ENCODE assay signal across 2 cellular contexts in the genomic region with DNA sequence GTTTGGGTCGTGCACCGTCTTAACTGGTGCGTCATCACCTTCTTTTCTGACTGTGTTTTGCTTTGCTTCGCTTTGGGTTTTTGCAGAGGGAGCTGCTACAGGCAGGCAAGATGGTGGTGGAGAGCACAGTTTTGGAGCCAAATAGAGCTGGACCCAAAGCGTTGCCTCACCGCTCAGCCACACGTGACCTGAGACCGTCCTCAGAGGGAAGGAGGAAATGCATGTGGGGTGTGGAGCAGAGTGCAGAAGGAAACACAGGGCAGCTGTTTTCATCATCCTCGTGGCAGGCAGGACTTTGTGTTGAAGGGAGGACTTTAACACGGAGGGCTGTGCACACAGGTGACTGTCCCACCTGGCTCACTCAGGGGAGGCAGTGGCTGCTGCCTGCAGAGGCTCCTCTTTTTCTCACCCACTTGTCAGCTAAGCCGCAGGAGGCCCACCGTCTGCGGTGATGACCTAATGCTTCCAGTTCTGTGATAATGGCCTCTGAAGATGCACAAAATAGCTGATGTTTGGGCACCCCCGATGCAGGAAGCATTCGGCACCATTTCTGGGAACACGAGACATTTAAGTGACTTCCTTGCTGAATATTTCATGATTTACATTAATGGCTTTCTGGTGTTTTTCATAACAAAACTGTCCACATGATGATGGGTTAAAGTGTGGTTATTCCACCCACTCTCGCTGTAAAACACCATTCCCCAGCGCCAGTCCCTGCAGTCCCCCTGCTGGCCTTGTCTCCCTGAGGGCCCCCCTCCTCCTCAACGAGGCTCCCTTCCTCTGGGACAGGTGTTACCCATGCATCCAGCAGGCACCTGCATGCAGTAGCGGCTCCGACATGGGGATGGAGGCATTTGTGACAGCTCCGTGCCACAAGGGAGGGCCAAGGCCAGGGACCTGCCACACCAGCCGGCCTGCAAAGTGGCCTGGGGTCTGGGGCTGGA.
TF ChIP-seq lines count a peak whose summit lies in the region.

No MANE protein-coding gene starts in this region.

TF ChIP-seq in K562, 482 proteins besides CTCF, POLR2A, EP300 and RAD21 (continued from another document):
- TF ChIP-seq, protein P1, sequence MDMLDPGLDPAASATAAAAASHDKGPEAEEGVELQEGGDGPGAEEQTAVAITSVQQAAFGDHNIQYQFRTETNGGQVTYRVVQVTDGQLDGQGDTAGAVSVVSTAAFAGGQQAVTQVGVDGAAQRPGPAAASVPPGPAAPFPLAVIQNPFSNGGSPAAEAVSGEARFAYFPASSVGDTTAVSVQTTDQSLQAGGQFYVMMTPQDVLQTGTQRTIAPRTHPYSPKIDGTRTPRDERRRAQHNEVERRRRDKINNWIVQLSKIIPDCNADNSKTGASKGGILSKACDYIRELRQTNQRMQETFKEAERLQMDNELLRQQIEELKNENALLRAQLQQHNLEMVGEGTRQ (CRISPR knock-in tag; IDR thresholded peaks at IDR 0.05), result peak; percentile 70
- peak; percentile 32; the same call in 1 of the 2 replicates for TF ChIP-seq RAD51 (IDR thresholded peaks at IDR 0.05; ENCODE audit: borderline replicate concordance, low read depth)
- TF ChIP-seq, protein P2, sequence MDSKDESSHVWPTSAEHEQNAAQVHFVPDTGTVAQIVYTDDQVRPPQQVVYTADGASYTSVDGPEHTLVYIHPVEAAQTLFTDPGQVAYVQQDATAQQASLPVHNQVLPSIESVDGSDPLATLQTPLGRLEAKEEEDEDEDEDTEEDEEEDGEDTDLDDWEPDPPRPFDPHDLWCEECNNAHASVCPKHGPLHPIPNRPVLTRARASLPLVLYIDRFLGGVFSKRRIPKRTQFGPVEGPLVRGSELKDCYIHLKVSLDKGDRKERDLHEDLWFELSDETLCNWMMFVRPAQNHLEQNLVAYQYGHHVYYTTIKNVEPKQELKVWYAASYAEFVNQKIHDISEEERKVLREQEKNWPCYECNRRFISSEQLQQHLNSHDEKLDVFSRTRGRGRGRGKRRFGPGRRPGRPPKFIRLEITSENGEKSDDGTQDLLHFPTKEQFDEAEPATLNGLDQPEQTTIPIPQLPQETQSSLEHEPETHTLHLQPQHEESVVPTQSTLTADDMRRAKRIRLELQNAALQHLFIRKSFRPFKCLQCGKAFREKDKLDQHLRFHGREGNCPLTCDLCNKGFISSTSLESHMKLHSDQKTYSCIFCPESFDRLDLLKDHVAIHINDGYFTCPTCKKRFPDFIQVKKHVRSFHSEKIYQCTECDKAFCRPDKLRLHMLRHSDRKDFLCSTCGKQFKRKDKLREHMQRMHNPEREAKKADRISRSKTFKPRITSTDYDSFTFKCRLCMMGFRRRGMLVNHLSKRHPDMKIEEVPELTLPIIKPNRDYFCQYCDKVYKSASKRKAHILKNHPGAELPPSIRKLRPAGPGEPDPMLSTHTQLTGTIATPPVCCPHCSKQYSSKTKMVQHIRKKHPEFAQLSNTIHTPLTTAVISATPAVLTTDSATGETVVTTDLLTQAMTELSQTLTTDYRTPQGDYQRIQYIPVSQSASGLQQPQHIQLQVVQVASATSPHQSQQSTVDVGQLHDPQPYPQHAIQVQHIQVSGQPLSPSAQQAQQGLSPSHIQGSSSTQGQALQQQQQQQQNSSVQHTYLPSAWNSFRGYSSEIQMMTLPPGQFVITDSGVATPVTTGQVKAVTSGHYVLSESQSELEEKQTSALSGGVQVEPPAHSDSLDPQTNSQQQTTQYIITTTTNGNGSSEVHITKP (IDR thresholded peaks at IDR 0.05; ENCODE audit: partially characterized antibody), result no peak
- TF ChIP-seq, protein P3, sequence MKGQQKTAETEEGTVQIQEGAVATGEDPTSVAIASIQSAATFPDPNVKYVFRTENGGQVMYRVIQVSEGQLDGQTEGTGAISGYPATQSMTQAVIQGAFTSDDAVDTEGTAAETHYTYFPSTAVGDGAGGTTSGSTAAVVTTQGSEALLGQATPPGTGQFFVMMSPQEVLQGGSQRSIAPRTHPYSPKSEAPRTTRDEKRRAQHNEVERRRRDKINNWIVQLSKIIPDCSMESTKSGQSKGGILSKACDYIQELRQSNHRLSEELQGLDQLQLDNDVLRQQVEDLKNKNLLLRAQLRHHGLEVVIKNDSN (CRISPR knock-in tag; IDR thresholded peaks at IDR 0.05), result peak; percentile 82

TF ChIP-seq in neural cell, 6 proteins besides CTCF, POLR2A, EP300 and RAD21:
- TF ChIP-seq, protein P4, sequence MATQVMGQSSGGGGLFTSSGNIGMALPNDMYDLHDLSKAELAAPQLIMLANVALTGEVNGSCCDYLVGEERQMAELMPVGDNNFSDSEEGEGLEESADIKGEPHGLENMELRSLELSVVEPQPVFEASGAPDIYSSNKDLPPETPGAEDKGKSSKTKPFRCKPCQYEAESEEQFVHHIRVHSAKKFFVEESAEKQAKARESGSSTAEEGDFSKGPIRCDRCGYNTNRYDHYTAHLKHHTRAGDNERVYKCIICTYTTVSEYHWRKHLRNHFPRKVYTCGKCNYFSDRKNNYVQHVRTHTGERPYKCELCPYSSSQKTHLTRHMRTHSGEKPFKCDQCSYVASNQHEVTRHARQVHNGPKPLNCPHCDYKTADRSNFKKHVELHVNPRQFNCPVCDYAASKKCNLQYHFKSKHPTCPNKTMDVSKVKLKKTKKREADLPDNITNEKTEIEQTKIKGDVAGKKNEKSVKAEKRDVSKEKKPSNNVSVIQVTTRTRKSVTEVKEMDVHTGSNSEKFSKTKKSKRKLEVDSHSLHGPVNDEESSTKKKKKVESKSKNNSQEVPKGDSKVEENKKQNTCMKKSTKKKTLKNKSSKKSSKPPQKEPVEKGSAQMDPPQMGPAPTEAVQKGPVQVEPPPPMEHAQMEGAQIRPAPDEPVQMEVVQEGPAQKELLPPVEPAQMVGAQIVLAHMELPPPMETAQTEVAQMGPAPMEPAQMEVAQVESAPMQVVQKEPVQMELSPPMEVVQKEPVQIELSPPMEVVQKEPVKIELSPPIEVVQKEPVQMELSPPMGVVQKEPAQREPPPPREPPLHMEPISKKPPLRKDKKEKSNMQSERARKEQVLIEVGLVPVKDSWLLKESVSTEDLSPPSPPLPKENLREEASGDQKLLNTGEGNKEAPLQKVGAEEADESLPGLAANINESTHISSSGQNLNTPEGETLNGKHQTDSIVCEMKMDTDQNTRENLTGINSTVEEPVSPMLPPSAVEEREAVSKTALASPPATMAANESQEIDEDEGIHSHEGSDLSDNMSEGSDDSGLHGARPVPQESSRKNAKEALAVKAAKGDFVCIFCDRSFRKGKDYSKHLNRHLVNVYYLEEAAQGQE (IDR thresholded peaks at IDR 0.05; ENCODE audit: borderline replicate concordance), result no peak
- TF ChIP-seq POLR2AphosphoS5 (IDR thresholded peaks at IDR 0.05) (no peak), MXI1 (conservative IDR thresholded peaks at IDR 0.05; ENCODE audit: poor library complexity, severe bottlenecking) (no peak), EZH2 (IDR thresholded peaks at IDR 0.05; ENCODE audit: borderline replicate concordance, insufficient read depth, low read length, poor library complexity, severe bottlenecking) (no peak), TAF1 (IDR thresholded peaks at IDR 0.05; ENCODE audit: low read depth) (no peak)
TF ChIP-seq in neural cell: peak in this region for 0.
